Comparison of ENCODE assay signal across 15 cellular contexts in the genomic region with DNA sequence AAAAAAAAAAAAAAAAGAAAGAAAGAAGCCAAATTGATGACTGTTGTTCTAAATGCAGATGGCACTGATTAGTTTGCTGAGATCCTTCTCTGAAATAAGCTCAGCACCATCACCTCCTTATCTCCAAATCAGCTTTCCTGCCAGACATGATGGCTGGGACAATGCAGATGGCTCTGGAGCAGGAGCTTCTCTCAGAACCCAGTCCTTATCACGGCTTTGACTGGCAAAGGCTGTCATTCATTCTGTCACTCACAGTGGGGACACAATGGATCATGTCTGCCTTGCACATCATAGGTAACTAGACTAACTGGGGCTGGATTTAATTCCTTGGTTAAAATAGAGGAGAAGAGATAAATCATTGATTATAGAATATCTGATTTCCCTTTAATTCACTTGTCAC.
"Had no signal": no experiment of that assay in that cellular context is flagged by ENCODE, and none has a peak within 500 bp of the region (broad histone marks: within the 10 kb centered on the region; RNA-seq: fewer than 3 reads in every experiment).

No MANE protein-coding gene starts in this region.

- H3K36me3 ChIP-seq: ascending aorta, esophagus squamous epithelium, heart right ventricle, upper lobe of right lung had no signal

- ATAC-seq: heart right ventricle; left cardiac atrium; naive thymus-derived CD8-positive, alpha-beta T cell; stimulated activated naive B cell treated with anti-CD40 and anti-IgM and Interleukin-4, amounts not matched to agents 10 μg/mL and 1 μg/mL and 100 μg/mL, for 72 hours; T-cell; upper lobe of right lung had no signal

- H3K9me3 ChIP-seq: ascending aorta, esophagus squamous epithelium, heart right ventricle, upper lobe of right lung had no signal

- H3K4me1 ChIP-seq: ascending aorta, esophagus squamous epithelium, heart right ventricle, upper lobe of right lung had no signal

- DNase-seq: activated CD4-positive, CD25-positive, alpha-beta regulatory T cell treated with anti-CD3 and anti-CD28 coated beads, Interleukin-2, amount 50 U/mL, for 72 hours; activated gamma-delta T cell; effector CD8-positive, alpha-beta T cell; esophagus squamous epithelium; heart right ventricle; left cardiac atrium; mesenchymal stem cell; naive thymus-derived CD8-positive, alpha-beta T cell; occipital lobe; posterior cingulate gyrus; stimulated activated naive B cell treated with anti-CD40 and anti-IgM and Interleukin-4, amounts not matched to agents 10 μg/mL and 1 μg/mL and 100 μg/mL, for 72 hours; T-cell; upper lobe of right lung had no signal

- H3K27ac ChIP-seq: ascending aorta, esophagus squamous epithelium, heart right ventricle, upper lobe of right lung had no signal

- H3K4me3 ChIP-seq: ascending aorta, esophagus squamous epithelium, heart right ventricle, upper lobe of right lung had no signal

- FAIRE-seq: bronchial epithelial cell had no signal

- H3K27me3 ChIP-seq: ascending aorta, esophagus squamous epithelium, heart right ventricle, upper lobe of right lung had no signal
